Comparison of ENCODE assay signal across 18 cellular contexts in genomic region chr18:30481871-30482270, GRCh38.
DNase-seq lines count a peak whose midpoint lies in the region; ATAC-seq and TF ChIP-seq lines count a peak whose summit lies in the region.
"Had no signal": no experiment of that assay in that cellular context is flagged by ENCODE, and none has a peak within 500 bp of the region (broad histone marks: within the 10 kb centered on the region; RNA-seq: fewer than 3 reads in every experiment).

No MANE protein-coding gene starts in this region.

- no peaks in the 10 kb centered on the region for H3K27me3 Mint-ChIP-seq in osteocyte (ENCODE audit: unreplicated experiment)
- H3K27me3 Mint-ChIP-seq: IgD-negative memory B cell had no signal

- peaks cover 12% of the 10 kb centered on the region for H3K4me1 Mint-ChIP-seq in osteocyte (ENCODE audit: unreplicated experiment)
- H3K4me1 Mint-ChIP-seq: CD14-positive monocyte, IgD-negative memory B cell had no signal

- H3K36me3 Mint-ChIP-seq in osteocyte (ENCODE audit: unreplicated experiment), result no peaks in the 10 kb centered on the region
- H3K36me3 Mint-ChIP-seq: CD14-positive monocyte; CD8-positive, alpha-beta T cell; IgD-negative memory B cell had no signal

- no peak overlapping the region for H2AFZ ChIP-seq in mammary epithelial cell (ENCODE audit: low read depth, low read length)
- H2AFZ ChIP-seq: GM23248 had no signal

- DNase-seq in mammary epithelial cell, result peak; percentile 29
- DNase-seq in breast epithelium (ENCODE audit: low spot score in 2 of 2), result no peak
- peak; percentile 17 for DNase-seq in epithelial cell of esophagus (ENCODE audit: low read depth)
- peak; percentile 10 for DNase-seq in iPS-NIHi7 (ENCODE audit: extremely low spot score)
- DNase-seq in activated CD4-positive, alpha-beta T cell treated with anti-CD3 and anti-CD28 coated beads, Interleukin-2, amount 50 U/mL, for 4 hours, result no peak
- DNase-seq in osteocyte (ENCODE audit: extremely low spot score, unreplicated experiment), result no peak
- DNase-seq: CD8-positive, alpha-beta T cell; COR-L47; DMS153; DMS79 treated with DMSO at 0.1 percent for 48 hours; EL; GM23248 had no signal

- no peaks in the 10 kb centered on the region for H3K9me3 Mint-ChIP-seq in osteocyte (ENCODE audit: unreplicated experiment)

- H3K9me3 ChIP-seq in mammary epithelial cell (replicated peaks; ENCODE audit: insufficient read depth, low read length), result no peaks in the 10 kb centered on the region
- H3K9me3 ChIP-seq in breast epithelium, result no peaks in the 10 kb centered on the region
- H3K9me3 ChIP-seq: HAP-1 had no signal

- no peak overlapping the region for H3K27ac Mint-ChIP-seq in osteocyte (ENCODE audit: unreplicated experiment)
- H3K27ac Mint-ChIP-seq: CD14-positive monocyte; CD8-positive, alpha-beta T cell; IgD-negative memory B cell had no signal

- TF ChIP-seq POLR2A in breast epithelium (IDR thresholded peaks at IDR 0.05), result no peak

- H3K79me2 ChIP-seq in mammary epithelial cell (ENCODE audit: insufficient read depth, low read length), result no peaks in the 10 kb centered on the region

- intact Hi-C loops in mammary epithelial cell (cut with micrococcal nuclease), result no loop called here
- intact Hi-C loops in breast epithelium (cut with DNase I; ENCODE audit: low total_unique reads), result no loop called here

- H3K4me1 ChIP-seq in mammary epithelial cell (ENCODE audit: insufficient read depth, low read length), result peaks cover 24% of the 10 kb centered on the region
- no peaks in the 10 kb centered on the region for H3K4me1 ChIP-seq in breast epithelium
- H3K4me1 ChIP-seq: HAP-1 had no signal

- no peak for TF ChIP-seq CTCF in mammary epithelial cell (conservative IDR thresholded peaks at IDR 0.05 in 1 of 2, IDR thresholded peaks at IDR 0.05 in 1 of 2; ENCODE audit: extremely low read depth in 1 of 2, insufficient read depth in 1 of 2, low read depth in 1 of 2, low read length in 2 of 2)
- TF ChIP-seq CTCF in breast epithelium (IDR thresholded peaks at IDR 0.05), result no peak
- no peak for TF ChIP-seq CTCF in epithelial cell of esophagus (IDR thresholded peaks at IDR 0.05; ENCODE audit: insufficient read depth, low read depth, low read length, missing control alignments)
- no peak for TF ChIP-seq CTCF in osteocyte (IDR thresholded peaks at IDR 0.05)

- CTCF ChIA-PET in mammary epithelial cell (lab: Charles Lee; ENCODE audit: low non-redundant PET), result no interaction called here

- no peak overlapping the region for H3K4me3 Mint-ChIP-seq in osteocyte (ENCODE audit: unreplicated experiment)
- H3K4me3 Mint-ChIP-seq: CD14-positive monocyte; CD8-positive, alpha-beta T cell; IgD-negative memory B cell had no signal

- H3K27ac ChIP-seq in mammary epithelial cell (ENCODE audit: insufficient read depth, low read depth, low read length) (no peak overlapping the region), breast epithelium (no peak overlapping the region)
- H3K27ac ChIP-seq: 22Rv1, GM23248 had no signal

- 49% methylated on average over 8 of the region's 8 CpGs for WGBS in mammary epithelial cell (ENCODE audit: low coverage, missing lambda C conversion rate)

- H3K4me2 ChIP-seq in mammary epithelial cell (ENCODE audit: insufficient read depth, low read depth, low read length), result no peak overlapping the region

- no TSS peak for BruUV-seq in mammary epithelial cell (replicated peaks; lab: Mats Ljungman, UMichigan)

- no peaks in the 10 kb centered on the region for H3K36me3 ChIP-seq in mammary epithelial cell (ENCODE audit: insufficient read depth, low read length)
- H3K36me3 ChIP-seq in breast epithelium, result no peaks in the 10 kb centered on the region
- H3K36me3 ChIP-seq: HAP-1 had no signal

- no peaks in the 10 kb centered on the region for H4K20me1 ChIP-seq in mammary epithelial cell (ENCODE audit: insufficient read depth, low read length)

- dilution Hi-C loops in mammary epithelial cell (cut with HindIII; ENCODE audit: low sequenced_read_pairs), result no loop called here

- H3K9ac ChIP-seq in mammary epithelial cell (ENCODE audit: insufficient read depth, low read length), result no peak overlapping the region
- H3K9ac ChIP-seq: GM23248 had no signal

- ATAC-seq in GM18870 (IDR thresholded peaks at IDR 0.05; ENCODE audit: unreplicated experiment), result no peak
- no peak for ATAC-seq in GM19397 (IDR thresholded peaks at IDR 0.05; ENCODE audit: unreplicated experiment)
- ATAC-seq: CD8-positive, alpha-beta T cell had no signal

- H3K27me3 ChIP-seq in mammary epithelial cell (ENCODE audit: insufficient read depth, low read length) (no peaks in the 10 kb centered on the region), breast epithelium (no peaks in the 10 kb centered on the region)

- no peak overlapping the region for H3K4me3 ChIP-seq in mammary epithelial cell (replicated peaks in 1 of 3; ENCODE audit: insufficient read depth in 1 of 3, low read depth in 2 of 3, low read length in 3 of 3)
- H3K4me3 ChIP-seq in breast epithelium, result no peak overlapping the region
- no peak overlapping the region for H3K4me3 ChIP-seq in epithelial cell of esophagus (ENCODE audit: low read length)
- H3K4me3 ChIP-seq: GM23248, HAP-1 had no signal

- in situ Hi-C loops in mammary epithelial cell (cut with MboI; ENCODE audit: low sequenced_read_pairs in 2 of 2), result no loop called here

Comparison
In these comparisons a context has a peak if more than half of its experiments do, and no peak if none do; other contexts are left out.
1. DNase-seq: peak in mammary epithelial cell (single experiment), epithelial cell of esophagus (single experiment) and iPS-NIHi7 (single experiment); none in breast epithelium (0 of 2), activated CD4-positive, alpha-beta T cell treated with anti-CD3 and anti-CD28 coated beads, Interleukin-2, amount 50 U/mL, for 4 hours (0 of 2) and osteocyte (single experiment).